23 cellular contexts compared by ENCODE assay signal in genomic region chr9:27542519-27542918, GRCh38. TPM values are rescaled to one million over a fixed set of nuclear protein-coding genes. Genes with fewer than 3 reads are reported as not detected.
DNase-seq lines count a peak whose midpoint lies in the region; ATAC-seq and TF ChIP-seq lines count a peak whose summit lies in the region.
"Had no signal": no experiment of that assay in that cellular context is flagged by ENCODE, and none has a peak within 500 bp of the region (broad histone marks: within the 10 kb centered on the region; RNA-seq: fewer than 3 reads in every experiment).

No MANE protein-coding gene starts in this region.

- peaks cover 32% of the 10 kb centered on the region for H3K4me1 ChIP-seq in RWPE2 (ENCODE audit: insufficient read depth, poor library complexity, severe bottlenecking)

- H3K27me3 Mint-ChIP-seq in activated naive CD8-positive, alpha-beta T cell treated with anti-CD3 and anti-CD28 coated beads for 36 hours: no peaks in the 10 kb centered on the region
- H3K27me3 Mint-ChIP-seq: CD4-positive, alpha-beta T cell; IgD-negative memory B cell had no signal

- intact Hi-C loops in lower leg skin (cut with DNase I; ENCODE audit: low total_unique reads): no loop called here

- peaks cover 5% of the 10 kb centered on the region for H3K36me3 Mint-ChIP-seq in activated naive CD8-positive, alpha-beta T cell treated with anti-CD3 and anti-CD28 coated beads for 36 hours

- H3K27ac ChIP-seq in RWPE2 (ENCODE audit: poor library complexity, severe bottlenecking): no peak overlapping the region
- H3K27ac ChIP-seq: epithelial cell of prostate, right lobe of liver, upper lobe of right lung had no signal

- TF ChIP-seq CTCF in RWPE2 (IDR thresholded peaks at IDR 0.05; ENCODE audit: poor library complexity, severe bottlenecking) (no peak), fibroblast of the aortic adventitia (IDR thresholded peaks at IDR 0.05; ENCODE audit: insufficient read depth, low read length) (no peak), lower leg skin (IDR thresholded peaks at IDR 0.05) (no peak)

- no peak for TF ChIP-seq POLR2A in lower leg skin (IDR thresholded peaks at IDR 0.05)

- no peaks in the 10 kb centered on the region for H3K27me3 ChIP-seq in RWPE2 (ENCODE audit: insufficient read depth, poor library complexity, severe bottlenecking)
- H3K27me3 ChIP-seq: MG63, right lobe of liver, upper lobe of right lung had no signal

- ATAC-seq in RWPE2 (ENCODE audit: low read depth): 0 out of 3 replicates have a peak, but pooled peaks have one; percentile 20
- ATAC-seq: GM12878, right lobe of liver, upper lobe of right lung had no signal

- no peaks in the 10 kb centered on the region for H3K9me3 Mint-ChIP-seq in activated naive CD8-positive, alpha-beta T cell treated with anti-CD3 and anti-CD28 coated beads for 36 hours
- H3K9me3 Mint-ChIP-seq: activated naive CD4-positive, alpha-beta T cell treated with anti-CD3 and anti-CD28 coated beads for 36 hours; CD4-positive, alpha-beta T cell; IgD-negative memory B cell; T-helper 1 cell treated with Interleukin-12 subunit alpha and Interleukin-12 subunit beta and Interleukin-4 antibody, amounts not matched to agents 30 μg/mL and 1 μg/mL, for 36 hours had no signal

- H3K9me3 ChIP-seq in RWPE2 (ENCODE audit: severe bottlenecking): no peaks in the 10 kb centered on the region
- H3K9me3 ChIP-seq: MG63, right lobe of liver, upper lobe of right lung had no signal

- H3K4me1 Mint-ChIP-seq in activated naive CD8-positive, alpha-beta T cell treated with anti-CD3 and anti-CD28 coated beads for 36 hours: no peaks in the 10 kb centered on the region

- peak; percentile 11 for DNase-seq in EH (ENCODE audit: low read depth)
- no peak for DNase-seq in RWPE2 (ENCODE audit: low spot score)
- DNase-seq in fibroblast of the aortic adventitia (ENCODE audit: low read depth): peak; percentile 5
- peak; percentile 82 for DNase-seq in renal cortical epithelial cell (ENCODE audit: low read depth)
- DNase-seq in activated T-cell treated with anti-CD3 and anti-CD28 coated beads for 4 hours: no peak
- no peak for DNase-seq in lower leg skin (ENCODE audit: low spot score in 2 of 2)
- no peak for DNase-seq in activated naive CD8-positive, alpha-beta T cell treated with anti-CD3 and anti-CD28 coated beads for 36 hours
- DNase-seq: activated naive CD4-positive, alpha-beta T cell treated with anti-CD3 and anti-CD28 coated beads for 36 hours; activated T-cell treated with anti-CD3 and anti-CD28 coated beads, Interleukin-2, amount 50 U/mL, for 48 hours; CD4-positive, alpha-beta T cell; islet precursor cell; MG63; NCI-H2227 treated with DMSO at 0.1 percent for 48 hours; occipital lobe; right lobe of liver; SHP77 treated with DMSO at 0.1 percent for 48 hours; upper lobe of right lung had no signal

- H3K36me3 ChIP-seq in RWPE2 (ENCODE audit: low read depth): peaks cover 22% of the 10 kb centered on the region
- H3K36me3 ChIP-seq: MG63, right lobe of liver had no signal

- WGBS in lower leg skin, 2 donors: 55 to 70% methylated on average over 2 of the region's 2 CpGs

- H3K4me3 ChIP-seq in RWPE2 (ENCODE audit: severe bottlenecking) (no peak overlapping the region), fibroblast of the aortic adventitia (ENCODE audit: low read depth, low read length) (no peak overlapping the region), lower leg skin (ENCODE audit: low read depth, poor library complexity, severe bottlenecking) (no peak overlapping the region)
- H3K4me3 ChIP-seq: GM12878, lung, MG63, right lobe of liver, upper lobe of right lung had no signal

- no peak overlapping the region for H3K4me3 Mint-ChIP-seq in activated naive CD8-positive, alpha-beta T cell treated with anti-CD3 and anti-CD28 coated beads for 36 hours
- H3K4me3 Mint-ChIP-seq: activated naive CD4-positive, alpha-beta T cell treated with anti-CD3 and anti-CD28 coated beads for 36 hours; CD4-positive, alpha-beta T cell; IgD-negative memory B cell; T-helper 1 cell treated with Interleukin-12 subunit alpha and Interleukin-12 subunit beta and Interleukin-4 antibody, amounts not matched to agents 30 μg/mL and 1 μg/mL, for 36 hours had no signal

- no peak overlapping the region for H3K27ac Mint-ChIP-seq in activated naive CD8-positive, alpha-beta T cell treated with anti-CD3 and anti-CD28 coated beads for 36 hours
- H3K27ac Mint-ChIP-seq: activated naive CD4-positive, alpha-beta T cell treated with anti-CD3 and anti-CD28 coated beads for 36 hours; CD4-positive, alpha-beta T cell; IgD-negative memory B cell; T-helper 1 cell treated with Interleukin-12 subunit alpha and Interleukin-12 subunit beta and Interleukin-4 antibody, amounts not matched to agents 30 μg/mL and 1 μg/mL, for 36 hours had no signal

RNA-seq across cellular contexts. Expression of gene MOB3B, which starts 12.9 kb away (rescaled TPM):
- under 0.01 and 0.25 TPM in 2 replicates for total RNA-seq in fibroblast of the aortic adventitia (ENCODE audit: low replicate concordance)
- 0.87 and 1.4 TPM in 2 replicates for total RNA-seq in renal cortical epithelial cell
- 10 to 100 TPM in 2 of 4 donors, 1 to 10 TPM in 2; 8.2 to 16.5 (median 10.5) TPM for total RNA-seq in lower leg skin
- total RNA-seq in activated naive CD8-positive, alpha-beta T cell treated with anti-CD3 and anti-CD28 coated beads for 36 hours: 1 to 10 TPM; 1.3 TPM

RNA-seq across cellular contexts. Expression of gene IFNK, which starts 18.4 kb away (rescaled TPM):
- total RNA-seq in fibroblast of the aortic adventitia (ENCODE audit: low replicate concordance): not detected in 2 replicates
- total RNA-seq in renal cortical epithelial cell: not detected in 2 replicates
- total RNA-seq in lower leg skin: not detected
- not detected for total RNA-seq in activated naive CD8-positive, alpha-beta T cell treated with anti-CD3 and anti-CD28 coated beads for 36 hours
- total RNA-seq: activated CD8-positive, alpha-beta memory T cell treated with anti-CD3 and anti-CD28 coated beads for 36 hours; CD4-positive, alpha-beta T cell; GM12878; lung; occipital lobe; right lobe of liver; upper lobe of right lung had no signal

RNA-seq across cellular contexts. Expression of gene C9orf72, which starts 30.8 kb away (rescaled TPM):
- total RNA-seq in fibroblast of the aortic adventitia (ENCODE audit: low replicate concordance) (7.5 and 31.7 TPM in 2 replicates), renal cortical epithelial cell (7.4 and 7.5 TPM in 2 replicates), lower leg skin (10 to 100 TPM; 10.3 to 16.6 (median 12.5) TPM)
- 1 to 10 TPM; 7.7 to 9.4 TPM for total RNA-seq in activated naive CD8-positive, alpha-beta T cell treated with anti-CD3 and anti-CD28 coated beads for 36 hours

Comparison
In these comparisons a context has a peak if more than half of its experiments do, and no peak if none do; other contexts are left out.
1. DNase-seq: peak in EH (single experiment), fibroblast of the aortic adventitia (single experiment) and renal cortical epithelial cell (single experiment); none in RWPE2 (single experiment), activated T-cell treated with anti-CD3 and anti-CD28 coated beads for 4 hours (single experiment), lower leg skin (0 of 2) and activated naive CD8-positive, alpha-beta T cell treated with anti-CD3 and anti-CD28 coated beads for 36 hours (single experiment).